1 cellular context compared by ENCODE assay signal in genomic region chr6:53639520-53639919, GRCh38.
TF ChIP-seq lines count a peak whose summit lies in the region.

No MANE protein-coding gene starts in this region.

TF ChIP-seq in HepG2, 621 proteins besides CTCF, POLR2A, EP300 and RAD21 (continued from another document):
- no peak for TF ChIP-seq FOXP1 (IDR thresholded peaks at IDR 0.05)
- 0 out of 2 replicates have a peak, but pooled peaks have one; percentile 22 for TF ChIP-seq FOXP1 (CRISPR knock-in tag; IDR thresholded peaks at IDR 0.05)
- no peak for TF ChIP-seq ZSCAN9 (CRISPR knock-in tag; IDR thresholded peaks at IDR 0.05; ENCODE audit: borderline replicate concordance)
- TF ChIP-seq ZNF263 (CRISPR knock-in tag; IDR thresholded peaks at IDR 0.05) = no peak
- no peak for TF ChIP-seq SIX4 (CRISPR knock-in tag; IDR thresholded peaks at IDR 0.05)
- no peak for TF ChIP-seq PREB (CRISPR knock-in tag; IDR thresholded peaks at IDR 0.05)
- TF ChIP-seq ZNF362 (CRISPR knock-in tag; IDR thresholded peaks at IDR 0.05; ENCODE audit: borderline replicate concordance) = no peak
- TF ChIP-seq TRIM22 (IDR thresholded peaks at IDR 0.05) = no peak
- TF ChIP-seq ZBTB33 (CRISPR knock-in tag; IDR thresholded peaks at IDR 0.05) = no peak
TF ChIP-seq in HepG2: peak in this region for 3.
